16 cellular contexts compared by ENCODE assay signal in the genomic region with DNA sequence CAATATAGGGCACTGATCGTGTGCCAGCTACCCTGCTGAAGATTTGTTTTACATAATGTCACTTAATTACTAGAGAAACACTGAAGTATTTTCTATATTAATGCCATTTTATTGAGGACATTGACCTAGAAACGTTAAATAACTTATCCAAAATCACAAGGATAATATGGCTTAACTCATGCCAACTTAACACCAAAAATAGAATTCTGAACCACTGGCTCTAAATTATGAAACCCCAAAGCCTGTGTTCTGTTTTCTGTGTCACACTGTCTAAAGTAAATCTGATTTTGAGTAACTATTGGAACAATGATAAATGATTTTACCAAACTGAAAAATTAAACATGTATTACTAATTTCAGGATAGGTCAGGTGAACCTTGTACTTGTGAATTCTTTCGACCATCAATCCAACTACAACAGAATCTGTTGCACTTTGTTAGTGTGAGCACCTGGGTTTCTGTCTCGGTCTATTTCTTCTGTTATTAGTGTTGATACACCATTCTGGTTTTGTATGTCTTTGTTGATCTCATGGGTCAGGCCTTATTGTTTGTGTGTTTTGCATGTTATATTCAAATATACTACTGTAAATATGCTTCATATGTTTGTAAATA.
"Had no signal": no experiment of that assay in that cellular context is flagged by ENCODE, and none has a peak within 500 bp of the region (broad histone marks: within the 10 kb centered on the region; RNA-seq: fewer than 3 reads in every experiment).

No MANE protein-coding gene starts in this region.

- H3K36me3 ChIP-seq: gastroesophageal sphincter, left lung had no signal

- H3K27me3 ChIP-seq: gastroesophageal sphincter, left lung, suprapubic skin had no signal

- H3K4me3 Mint-ChIP-seq: activated CD4-positive, alpha-beta T cell treated with anti-CD3 and anti-CD28 coated beads, Interleukin-2, amount 10 ng/mL, durations not matched to agents 7 days and 5 days; brain; dendritic cell treated with granulocyte-macrophage colony-stimulating factor and Interleukin-4, amounts not matched to agents 40 ng/mL and 50 ng/mL, for 4 days; effector memory CD8-positive, alpha-beta T cell; natural killer cell; type B pancreatic cell had no signal

- H3K27me3 Mint-ChIP-seq: activated CD4-positive, alpha-beta T cell treated with anti-CD3 and anti-CD28 coated beads, Interleukin-2, amount 10 ng/mL, durations not matched to agents 7 days and 5 days; brain; dendritic cell treated with granulocyte-macrophage colony-stimulating factor and Interleukin-4, amounts not matched to agents 40 ng/mL and 50 ng/mL, for 4 days; effector memory CD8-positive, alpha-beta T cell; type B pancreatic cell had no signal

- H3K27ac Mint-ChIP-seq: activated CD4-positive, alpha-beta T cell treated with anti-CD3 and anti-CD28 coated beads, Interleukin-2, amount 10 ng/mL, durations not matched to agents 7 days and 5 days; activated naive CD4-positive, alpha-beta T cell treated with anti-CD3 and anti-CD28 coated beads, Interleukin-2, amount 50 U/mL, for 72 hours; brain; dendritic cell treated with granulocyte-macrophage colony-stimulating factor and Interleukin-4, amounts not matched to agents 40 ng/mL and 50 ng/mL, for 4 days; effector memory CD8-positive, alpha-beta T cell; natural killer cell; type B pancreatic cell had no signal

- H3K9me3 ChIP-seq: suprapubic skin had no signal

- H3K36me3 Mint-ChIP-seq: activated naive CD4-positive, alpha-beta T cell treated with anti-CD3 and anti-CD28 coated beads, Interleukin-2, amount 50 U/mL, for 72 hours; natural killer cell; type B pancreatic cell had no signal

- H3K4me3 ChIP-seq: gastroesophageal sphincter, left lung, suprapubic skin had no signal

- H3K4me1 Mint-ChIP-seq: brain had no signal

- H3K9me3 Mint-ChIP-seq: dendritic cell treated with granulocyte-macrophage colony-stimulating factor and Interleukin-4, amounts not matched to agents 40 ng/mL and 50 ng/mL, for 4 days; type B pancreatic cell had no signal

- DNase-seq: activated CD4-positive, alpha-beta T cell treated with anti-CD3 and anti-CD28 coated beads, Interleukin-2, amount 10 ng/mL, durations not matched to agents 7 days and 5 days; activated CD4-positive, CD25-positive, alpha-beta regulatory T cell; activated CD8-positive, alpha-beta memory T cell treated with anti-CD3 and anti-CD28 coated beads for 24 hours; amniotic stem cell; effector memory CD8-positive, alpha-beta T cell; left lung; natural killer cell; stimulated activated CD4-positive, alpha-beta T cell treated with anti-CD3 and anti-CD28 coated beads, Interleukin-2, amount 100 ng/mL, for 48 hours; stimulated activated naive CD8-positive, alpha-beta T cell treated with anti-CD3 and anti-CD28 coated beads, Interleukin-15, Interleukin-2, amounts not matched to agents 100 U/mL and 50 U/mL, for 24 hours had no signal

- H3K27ac ChIP-seq: epithelial cell of prostate, gastroesophageal sphincter, left lung, suprapubic skin had no signal

- ATAC-seq: effector memory CD8-positive, alpha-beta T cell; gastroesophageal sphincter; left lung; natural killer cell; stimulated activated naive CD8-positive, alpha-beta T cell treated with anti-CD3 and anti-CD28 coated beads, Interleukin-15, Interleukin-2, amounts not matched to agents 100 U/mL and 50 U/mL, for 24 hours had no signal

- H3K4me1 ChIP-seq: suprapubic skin had no signal
